ENCODE assay signal across 2 cellular contexts in genomic region chr20:63052571-63053429, GRCh38.
A peak's percentile ranks its signal among the peaks of the same experiment; 100 is the strongest.
TF ChIP-seq lines count a peak whose summit lies in the region.

No MANE protein-coding gene starts in this region.

TF ChIP-seq in WTC11, 78 proteins besides CTCF, POLR2A, EP300 and RAD21:
- TF ChIP-seq IRF2 (CRISPR knock-in tag; IDR thresholded peaks at IDR 0.05; ENCODE audit: borderline replicate concordance, low read depth) (no peak), GTF2I (CRISPR knock-in tag; conservative IDR thresholded peaks at IDR 0.05) (no peak), ZNF232 (CRISPR knock-in tag; IDR thresholded peaks at IDR 0.05) (no peak), TEAD1 (CRISPR knock-in tag; IDR thresholded peaks at IDR 0.05) (no peak), SMAD3 (CRISPR knock-in tag; IDR thresholded peaks at IDR 0.05; ENCODE audit: borderline replicate concordance) (no peak), FOXJ3 (CRISPR knock-in tag; IDR thresholded peaks at IDR 0.05; ENCODE audit: borderline replicate concordance) (no peak), NR2C2 (CRISPR knock-in tag; IDR thresholded peaks at IDR 0.05) (no peak), ZBTB43 (CRISPR knock-in tag; IDR thresholded peaks at IDR 0.05) (no peak), AR (CRISPR knock-in tag; IDR thresholded peaks at IDR 0.05) (no peak), TP53 (CRISPR knock-in tag; IDR thresholded peaks at IDR 0.05) (no peak), RORB (CRISPR knock-in tag; IDR thresholded peaks at IDR 0.05) (no peak), NR3C1 (CRISPR knock-in tag; conservative IDR thresholded peaks at IDR 0.05; ENCODE audit: low read depth) (no peak), FOXP1 (CRISPR knock-in tag; IDR thresholded peaks at IDR 0.05; ENCODE audit: borderline replicate concordance) (no peak), ZNF396 (CRISPR knock-in tag; IDR thresholded peaks at IDR 0.05; ENCODE audit: borderline replicate concordance) (no peak), ZNF121 (CRISPR knock-in tag; IDR thresholded peaks at IDR 0.05) (no peak)
- TF ChIP-seq, protein P1, sequence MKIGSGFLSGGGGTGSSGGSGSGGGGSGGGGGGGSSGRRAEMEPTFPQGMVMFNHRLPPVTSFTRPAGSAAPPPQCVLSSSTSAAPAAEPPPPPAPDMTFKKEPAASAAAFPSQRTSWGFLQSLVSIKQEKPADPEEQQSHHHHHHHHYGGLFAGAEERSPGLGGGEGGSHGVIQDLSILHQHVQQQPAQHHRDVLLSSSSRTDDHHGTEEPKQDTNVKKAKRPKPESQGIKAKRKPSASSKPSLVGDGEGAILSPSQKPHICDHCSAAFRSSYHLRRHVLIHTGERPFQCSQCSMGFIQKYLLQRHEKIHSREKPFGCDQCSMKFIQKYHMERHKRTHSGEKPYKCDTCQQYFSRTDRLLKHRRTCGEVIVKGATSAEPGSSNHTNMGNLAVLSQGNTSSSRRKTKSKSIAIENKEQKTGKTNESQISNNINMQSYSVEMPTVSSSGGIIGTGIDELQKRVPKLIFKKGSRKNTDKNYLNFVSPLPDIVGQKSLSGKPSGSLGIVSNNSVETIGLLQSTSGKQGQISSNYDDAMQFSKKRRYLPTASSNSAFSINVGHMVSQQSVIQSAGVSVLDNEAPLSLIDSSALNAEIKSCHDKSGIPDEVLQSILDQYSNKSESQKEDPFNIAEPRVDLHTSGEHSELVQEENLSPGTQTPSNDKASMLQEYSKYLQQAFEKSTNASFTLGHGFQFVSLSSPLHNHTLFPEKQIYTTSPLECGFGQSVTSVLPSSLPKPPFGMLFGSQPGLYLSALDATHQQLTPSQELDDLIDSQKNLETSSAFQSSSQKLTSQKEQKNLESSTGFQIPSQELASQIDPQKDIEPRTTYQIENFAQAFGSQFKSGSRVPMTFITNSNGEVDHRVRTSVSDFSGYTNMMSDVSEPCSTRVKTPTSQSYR (CRISPR knock-in tag; IDR thresholded peaks at IDR 0.05), result no peak
- TF ChIP-seq, protein P2, sequence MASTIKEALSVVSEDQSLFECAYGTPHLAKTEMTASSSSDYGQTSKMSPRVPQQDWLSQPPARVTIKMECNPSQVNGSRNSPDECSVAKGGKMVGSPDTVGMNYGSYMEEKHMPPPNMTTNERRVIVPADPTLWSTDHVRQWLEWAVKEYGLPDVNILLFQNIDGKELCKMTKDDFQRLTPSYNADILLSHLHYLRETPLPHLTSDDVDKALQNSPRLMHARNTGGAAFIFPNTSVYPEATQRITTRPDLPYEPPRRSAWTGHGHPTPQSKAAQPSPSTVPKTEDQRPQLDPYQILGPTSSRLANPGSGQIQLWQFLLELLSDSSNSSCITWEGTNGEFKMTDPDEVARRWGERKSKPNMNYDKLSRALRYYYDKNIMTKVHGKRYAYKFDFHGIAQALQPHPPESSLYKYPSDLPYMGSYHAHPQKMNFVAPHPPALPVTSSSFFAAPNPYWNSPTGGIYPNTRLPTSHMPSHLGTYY (CRISPR knock-in tag; IDR thresholded peaks at IDR 0.05), result no peak
TF ChIP-seq in WTC11: peak in this region for 0.

TF ChIP-seq in HepG2, 621 proteins besides CTCF, POLR2A, EP300 and RAD21:
- TF ChIP-seq ARNTL (CRISPR knock-in tag; IDR thresholded peaks at IDR 0.05), result no peak
- no peak for TF ChIP-seq ZNF513 (CRISPR knock-in tag; conservative IDR thresholded peaks at IDR 0.05)
- TF ChIP-seq MZF1 (CRISPR knock-in tag; IDR thresholded peaks at IDR 0.05; ENCODE audit: borderline replicate concordance), result no peak
- TF ChIP-seq, protein P3, sequence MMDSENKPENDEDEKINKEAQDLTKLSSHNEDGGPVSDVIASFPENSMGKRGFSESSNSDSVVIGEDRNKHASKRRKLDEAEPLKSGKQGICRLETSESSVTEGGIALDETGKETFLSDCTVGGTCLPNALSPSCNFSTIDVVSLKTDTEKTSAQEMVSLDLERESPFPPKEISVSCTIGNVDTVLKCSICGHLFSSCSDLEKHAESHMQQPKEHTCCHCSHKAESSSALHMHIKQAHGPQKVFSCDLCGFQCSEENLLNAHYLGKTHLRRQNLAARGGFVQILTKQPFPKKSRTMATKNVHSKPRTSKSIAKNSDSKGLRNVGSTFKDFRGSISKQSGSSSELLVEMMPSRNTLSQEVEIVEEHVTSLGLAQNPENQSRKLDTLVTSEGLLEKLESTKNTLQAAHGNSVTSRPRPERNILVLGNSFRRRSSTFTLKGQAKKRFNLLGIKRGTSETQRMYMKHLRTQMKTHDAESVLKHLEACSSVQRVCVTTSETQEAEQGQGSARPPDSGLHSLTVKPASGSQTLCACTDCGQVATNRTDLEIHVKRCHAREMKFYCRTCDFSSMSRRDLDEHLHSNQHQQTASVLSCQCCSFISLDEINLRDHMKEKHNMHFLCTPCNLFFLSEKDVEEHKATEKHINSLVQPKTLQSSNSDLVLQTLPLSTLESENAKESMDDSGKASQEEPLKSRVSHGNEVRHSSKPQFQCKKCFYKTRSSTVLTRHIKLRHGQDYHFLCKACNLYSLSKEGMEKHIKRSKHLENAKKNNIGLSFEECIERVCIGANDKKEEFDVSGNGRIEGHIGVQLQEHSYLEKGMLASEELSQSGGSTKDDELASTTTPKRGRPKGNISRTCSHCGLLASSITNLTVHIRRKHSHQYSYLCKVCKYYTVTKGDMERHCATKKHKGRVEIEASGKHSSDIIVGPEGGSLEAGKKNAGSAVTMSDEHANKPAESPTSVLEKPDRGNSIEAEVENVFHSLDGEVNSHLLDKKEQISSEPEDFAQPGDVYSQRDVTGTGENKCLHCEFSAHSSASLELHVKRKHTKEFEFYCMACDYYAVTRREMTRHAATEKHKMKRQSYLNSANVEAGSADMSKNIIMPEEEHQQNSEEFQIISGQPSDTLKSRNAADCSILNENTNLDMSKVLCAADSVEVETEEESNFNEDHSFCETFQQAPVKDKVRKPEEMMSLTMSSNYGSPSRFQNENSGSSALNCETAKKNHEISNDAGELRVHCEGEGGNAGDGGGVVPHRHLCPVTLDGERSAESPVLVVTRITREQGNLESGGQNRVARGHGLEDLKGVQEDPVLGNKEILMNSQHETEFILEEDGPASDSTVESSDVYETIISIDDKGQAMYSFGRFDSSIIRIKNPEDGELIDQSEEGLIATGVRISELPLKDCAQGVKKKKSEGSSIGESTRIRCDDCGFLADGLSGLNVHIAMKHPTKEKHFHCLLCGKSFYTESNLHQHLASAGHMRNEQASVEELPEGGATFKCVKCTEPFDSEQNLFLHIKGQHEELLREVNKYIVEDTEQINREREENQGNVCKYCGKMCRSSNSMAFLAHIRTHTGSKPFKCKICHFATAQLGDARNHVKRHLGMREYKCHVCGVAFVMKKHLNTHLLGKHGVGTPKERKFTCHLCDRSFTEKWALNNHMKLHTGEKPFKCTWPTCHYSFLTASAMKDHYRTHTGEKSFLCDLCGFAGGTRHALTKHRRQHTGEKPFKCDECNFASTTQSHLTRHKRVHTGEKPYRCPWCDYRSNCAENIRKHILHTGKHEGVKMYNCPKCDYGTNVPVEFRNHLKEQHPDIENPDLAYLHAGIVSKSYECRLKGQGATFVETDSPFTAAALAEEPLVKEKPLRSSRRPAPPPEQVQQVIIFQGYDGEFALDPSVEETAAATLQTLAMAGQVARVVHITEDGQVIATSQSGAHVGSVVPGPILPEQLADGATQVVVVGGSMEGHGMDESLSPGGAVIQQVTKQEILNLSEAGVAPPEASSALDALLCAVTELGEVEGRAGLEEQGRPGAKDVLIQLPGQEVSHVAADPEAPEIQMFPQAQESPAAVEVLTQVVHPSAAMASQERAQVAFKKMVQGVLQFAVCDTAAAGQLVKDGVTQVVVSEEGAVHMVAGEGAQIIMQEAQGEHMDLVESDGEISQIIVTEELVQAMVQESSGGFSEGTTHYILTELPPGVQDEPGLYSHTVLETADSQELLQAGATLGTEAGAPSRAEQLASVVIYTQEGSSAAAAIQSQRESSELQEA (CRISPR knock-in tag; IDR thresholded peaks at IDR 0.05; ENCODE audit: not compliant biosample characterization), result no peak
- TF ChIP-seq KLF15 (CRISPR knock-in tag; IDR thresholded peaks at IDR 0.05; ENCODE audit: borderline replicate concordance), result no peak
- TF ChIP-seq ZHX1 (CRISPR knock-in tag; IDR thresholded peaks at IDR 0.05; ENCODE audit: low read depth), result no peak
- TF ChIP-seq, protein P4, sequence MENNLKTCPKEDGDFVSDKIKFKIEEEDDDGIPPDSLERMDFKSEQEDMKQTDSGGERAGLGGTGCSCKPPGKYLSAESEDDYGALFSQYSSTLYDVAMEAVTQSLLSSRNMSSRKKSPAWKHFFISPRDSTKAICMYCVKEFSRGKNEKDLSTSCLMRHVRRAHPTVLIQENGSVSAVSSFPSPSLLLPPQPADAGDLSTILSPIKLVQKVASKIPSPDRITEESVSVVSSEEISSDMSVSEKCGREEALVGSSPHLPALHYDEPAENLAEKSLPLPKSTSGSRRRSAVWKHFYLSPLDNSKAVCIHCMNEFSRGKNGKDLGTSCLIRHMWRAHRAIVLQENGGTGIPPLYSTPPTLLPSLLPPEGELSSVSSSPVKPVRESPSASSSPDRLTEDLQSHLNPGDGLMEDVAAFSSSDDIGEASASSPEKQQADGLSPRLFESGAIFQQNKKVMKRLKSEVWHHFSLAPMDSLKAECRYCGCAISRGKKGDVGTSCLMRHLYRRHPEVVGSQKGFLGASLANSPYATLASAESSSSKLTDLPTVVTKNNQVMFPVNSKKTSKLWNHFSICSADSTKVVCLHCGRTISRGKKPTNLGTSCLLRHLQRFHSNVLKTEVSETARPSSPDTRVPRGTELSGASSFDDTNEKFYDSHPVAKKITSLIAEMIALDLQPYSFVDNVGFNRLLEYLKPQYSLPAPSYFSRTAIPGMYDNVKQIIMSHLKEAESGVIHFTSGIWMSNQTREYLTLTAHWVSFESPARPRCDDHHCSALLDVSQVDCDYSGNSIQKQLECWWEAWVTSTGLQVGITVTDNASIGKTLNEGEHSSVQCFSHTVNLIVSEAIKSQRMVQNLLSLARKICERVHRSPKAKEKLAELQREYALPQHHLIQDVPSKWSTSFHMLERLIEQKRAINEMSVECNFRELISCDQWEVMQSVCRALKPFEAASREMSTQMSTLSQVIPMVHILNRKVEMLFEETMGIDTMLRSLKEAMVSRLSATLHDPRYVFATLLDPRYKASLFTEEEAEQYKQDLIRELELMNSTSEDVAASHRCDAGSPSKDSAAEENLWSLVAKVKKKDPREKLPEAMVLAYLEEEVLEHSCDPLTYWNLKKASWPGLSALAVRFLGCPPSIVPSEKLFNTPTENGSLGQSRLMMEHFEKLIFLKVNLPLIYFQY (CRISPR knock-in tag; IDR thresholded peaks at IDR 0.05; ENCODE audit: borderline replicate concordance), result no peak
- peak; percentile 39; the same call in 1 of the 2 replicates for TF ChIP-seq HNF4A (CRISPR knock-in tag; IDR thresholded peaks at IDR 0.05)
- TF ChIP-seq ONECUT2 (CRISPR knock-in tag; IDR thresholded peaks at IDR 0.05), result no peak
- no peak for TF ChIP-seq LCORL (IDR thresholded peaks at IDR 0.05)
- TF ChIP-seq LCORL (CRISPR knock-in tag; IDR thresholded peaks at IDR 0.05), result no peak
- TF ChIP-seq JUNB (CRISPR knock-in tag; IDR thresholded peaks at IDR 0.05; ENCODE audit: borderline replicate concordance), result no peak
- TF ChIP-seq SYNCRIP (IDR thresholded peaks at IDR 0.05; ENCODE audit: insufficient read depth, low read depth, low read length), result no peak
- TF ChIP-seq FOSL1 (CRISPR knock-in tag; IDR thresholded peaks at IDR 0.05; ENCODE audit: borderline replicate concordance), result no peak
- 0 out of 2 replicates have a peak, but pooled peaks have one; percentile 38 for TF ChIP-seq ZBTB7B (CRISPR knock-in tag; IDR thresholded peaks at IDR 0.05)
- no peak for TF ChIP-seq SMARCE1 (IDR thresholded peaks at IDR 0.05; ENCODE audit: borderline replicate concordance)
- peak; percentile 21; the same call in 1 of the 2 replicates for TF ChIP-seq STAG1 (CRISPR knock-in tag; IDR thresholded peaks at IDR 0.05)
- TF ChIP-seq ZNF790 (CRISPR knock-in tag; IDR thresholded peaks at IDR 0.05; ENCODE audit: borderline replicate concordance), result no peak
